In the genomic region with DNA sequence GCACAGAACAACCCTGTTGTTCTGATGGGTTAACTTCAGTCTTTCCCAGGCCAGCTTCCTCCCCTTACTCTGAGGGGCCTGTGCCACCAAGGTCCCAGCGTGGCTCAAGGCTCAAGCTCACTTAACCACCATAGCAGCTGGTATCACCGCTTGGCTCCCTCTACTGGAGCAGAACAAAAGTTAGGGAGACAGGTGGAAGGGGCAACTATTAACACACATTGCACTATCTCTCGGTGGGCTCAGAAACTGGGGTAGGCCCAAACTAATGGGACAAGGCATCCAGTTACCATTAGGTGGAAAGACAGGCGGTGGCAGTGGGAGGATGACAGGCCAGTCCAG, we compare ENCODE assay signal across 1 cellular context.
TF ChIP-seq lines count a peak whose summit lies in the region.

No MANE protein-coding gene starts in this region.

TF ChIP-seq in HepG2, 621 proteins besides CTCF, POLR2A, EP300 and RAD21 (continued from another document and continues in another):
- TF ChIP-seq, protein P1, sequence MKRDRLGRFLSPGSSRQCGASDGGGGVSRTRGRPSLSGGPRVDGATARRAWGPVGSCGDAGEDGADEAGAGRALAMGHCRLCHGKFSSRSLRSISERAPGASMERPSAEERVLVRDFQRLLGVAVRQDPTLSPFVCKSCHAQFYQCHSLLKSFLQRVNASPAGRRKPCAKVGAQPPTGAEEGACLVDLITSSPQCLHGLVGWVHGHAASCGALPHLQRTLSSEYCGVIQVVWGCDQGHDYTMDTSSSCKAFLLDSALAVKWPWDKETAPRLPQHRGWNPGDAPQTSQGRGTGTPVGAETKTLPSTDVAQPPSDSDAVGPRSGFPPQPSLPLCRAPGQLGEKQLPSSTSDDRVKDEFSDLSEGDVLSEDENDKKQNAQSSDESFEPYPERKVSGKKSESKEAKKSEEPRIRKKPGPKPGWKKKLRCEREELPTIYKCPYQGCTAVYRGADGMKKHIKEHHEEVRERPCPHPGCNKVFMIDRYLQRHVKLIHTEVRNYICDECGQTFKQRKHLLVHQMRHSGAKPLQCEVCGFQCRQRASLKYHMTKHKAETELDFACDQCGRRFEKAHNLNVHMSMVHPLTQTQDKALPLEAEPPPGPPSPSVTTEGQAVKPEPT (CRISPR knock-in tag; IDR thresholded peaks at IDR 0.05; ENCODE audit: low read depth) = 0 out of 2 replicates have a peak, but pooled peaks have one; percentile 51
- TF ChIP-seq NR2F2 (IDR thresholded peaks at IDR 0.05; ENCODE audit: borderline replicate concordance, low read depth) = no peak
- TF ChIP-seq JUNB (CRISPR knock-in tag; IDR thresholded peaks at IDR 0.05; ENCODE audit: borderline replicate concordance) = no peak
- TF ChIP-seq ZBTB7B (CRISPR knock-in tag; IDR thresholded peaks at IDR 0.05) = 0 out of 2 replicates have a peak, but pooled peaks have one; percentile 34
- TF ChIP-seq ZNF589 (CRISPR knock-in tag; conservative IDR thresholded peaks at IDR 0.05) = no peak
- 0 out of 2 replicates have a peak, but pooled peaks have one; percentile 45 for TF ChIP-seq TGIF2 (CRISPR knock-in tag; IDR thresholded peaks at IDR 0.05)
- no peak for TF ChIP-seq NFKB2 (CRISPR knock-in tag; IDR thresholded peaks at IDR 0.05; ENCODE audit: borderline replicate concordance)
- no peak for TF ChIP-seq CAMTA2 (CRISPR knock-in tag; IDR thresholded peaks at IDR 0.05; ENCODE audit: borderline replicate concordance)
- TF ChIP-seq MAFK (conservative IDR thresholded peaks at IDR 0.05 in 1 of 2, IDR thresholded peaks at IDR 0.05 in 1 of 2; ENCODE audit: low read length in 2 of 2) = no peak
- TF ChIP-seq GPN1 (CRISPR knock-in tag; IDR thresholded peaks at IDR 0.05; ENCODE audit: borderline replicate concordance) = no peak
- TF ChIP-seq ZNF746 (CRISPR knock-in tag; IDR thresholded peaks at IDR 0.05) = 0 out of 2 replicates have a peak, but pooled peaks have one; percentile 1
- TF ChIP-seq TBL1XR1 (IDR thresholded peaks at IDR 0.05; ENCODE audit: borderline replicate concordance, low read length, partially characterized antibody) = no peak
- no peak for TF ChIP-seq SOX6 (IDR thresholded peaks at IDR 0.05)
- TF ChIP-seq SOX6 (CRISPR knock-in tag; IDR thresholded peaks at IDR 0.05) = peak; percentile 30; the same call in 1 of the 2 replicates
- no peak for TF ChIP-seq NFIC (IDR thresholded peaks at IDR 0.05; ENCODE audit: low read length)
- TF ChIP-seq ETV6 (CRISPR knock-in tag; conservative IDR thresholded peaks at IDR 0.05) = no peak
- no peak for TF ChIP-seq ZNF616 (CRISPR knock-in tag; IDR thresholded peaks at IDR 0.05; ENCODE audit: low read depth)
- TF ChIP-seq SIN3A (IDR thresholded peaks at IDR 0.05; ENCODE audit: borderline replicate concordance, low read depth, low read length) = no peak
- TF ChIP-seq CENPX (CRISPR knock-in tag; IDR thresholded peaks at IDR 0.05) = no peak
- peak; percentile 64 for TF ChIP-seq ZNF883 (CRISPR knock-in tag; IDR thresholded peaks at IDR 0.05; ENCODE audit: not compliant biosample characterization)
- TF ChIP-seq PAF1 (CRISPR knock-in tag; IDR thresholded peaks at IDR 0.05) = no peak
- TF ChIP-seq KDM2A (CRISPR knock-in tag; IDR thresholded peaks at IDR 0.05; ENCODE audit: borderline replicate concordance, low read depth) = peak; percentile 53; the same call in 1 of the 2 replicates
- TF ChIP-seq, protein P2, sequence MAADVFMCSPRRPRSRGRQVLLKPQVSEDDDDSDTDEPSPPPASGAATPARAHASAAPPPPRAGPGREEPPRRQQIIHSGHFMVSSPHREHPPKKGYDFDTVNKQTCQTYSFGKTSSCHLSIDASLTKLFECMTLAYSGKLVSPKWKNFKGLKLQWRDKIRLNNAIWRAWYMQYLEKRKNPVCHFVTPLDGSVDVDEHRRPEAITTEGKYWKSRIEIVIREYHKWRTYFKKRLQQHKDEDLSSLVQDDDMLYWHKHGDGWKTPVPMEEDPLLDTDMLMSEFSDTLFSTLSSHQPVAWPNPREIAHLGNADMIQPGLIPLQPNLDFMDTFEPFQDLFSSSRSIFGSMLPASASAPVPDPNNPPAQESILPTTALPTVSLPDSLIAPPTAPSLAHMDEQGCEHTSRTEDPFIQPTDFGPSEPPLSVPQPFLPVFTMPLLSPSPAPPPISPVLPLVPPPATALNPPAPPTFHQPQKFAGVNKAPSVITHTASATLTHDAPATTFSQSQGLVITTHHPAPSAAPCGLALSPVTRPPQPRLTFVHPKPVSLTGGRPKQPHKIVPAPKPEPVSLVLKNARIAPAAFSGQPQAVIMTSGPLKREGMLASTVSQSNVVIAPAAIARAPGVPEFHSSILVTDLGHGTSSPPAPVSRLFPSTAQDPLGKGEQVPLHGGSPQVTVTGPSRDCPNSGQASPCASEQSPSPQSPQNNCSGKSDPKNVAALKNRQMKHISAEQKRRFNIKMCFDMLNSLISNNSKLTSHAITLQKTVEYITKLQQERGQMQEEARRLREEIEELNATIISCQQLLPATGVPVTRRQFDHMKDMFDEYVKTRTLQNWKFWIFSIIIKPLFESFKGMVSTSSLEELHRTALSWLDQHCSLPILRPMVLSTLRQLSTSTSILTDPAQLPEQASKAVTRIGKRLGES (CRISPR knock-in tag; IDR thresholded peaks at IDR 0.05; ENCODE audit: borderline replicate concordance) = no peak
- TF ChIP-seq TBP (CRISPR knock-in tag; IDR thresholded peaks at IDR 0.05) = no peak
- no peak for TF ChIP-seq ZNF83 (CRISPR knock-in tag; IDR thresholded peaks at IDR 0.05; ENCODE audit: borderline replicate concordance)
- no peak for TF ChIP-seq FOXA1 (IDR thresholded peaks at IDR 0.05)
- TF ChIP-seq FOXA1 (CRISPR knock-in tag; IDR thresholded peaks at IDR 0.05) = no peak
- no peak for TF ChIP-seq ZBTB8A (CRISPR knock-in tag; IDR thresholded peaks at IDR 0.05; ENCODE audit: borderline replicate concordance, low read depth)
- TF ChIP-seq, protein P3, sequence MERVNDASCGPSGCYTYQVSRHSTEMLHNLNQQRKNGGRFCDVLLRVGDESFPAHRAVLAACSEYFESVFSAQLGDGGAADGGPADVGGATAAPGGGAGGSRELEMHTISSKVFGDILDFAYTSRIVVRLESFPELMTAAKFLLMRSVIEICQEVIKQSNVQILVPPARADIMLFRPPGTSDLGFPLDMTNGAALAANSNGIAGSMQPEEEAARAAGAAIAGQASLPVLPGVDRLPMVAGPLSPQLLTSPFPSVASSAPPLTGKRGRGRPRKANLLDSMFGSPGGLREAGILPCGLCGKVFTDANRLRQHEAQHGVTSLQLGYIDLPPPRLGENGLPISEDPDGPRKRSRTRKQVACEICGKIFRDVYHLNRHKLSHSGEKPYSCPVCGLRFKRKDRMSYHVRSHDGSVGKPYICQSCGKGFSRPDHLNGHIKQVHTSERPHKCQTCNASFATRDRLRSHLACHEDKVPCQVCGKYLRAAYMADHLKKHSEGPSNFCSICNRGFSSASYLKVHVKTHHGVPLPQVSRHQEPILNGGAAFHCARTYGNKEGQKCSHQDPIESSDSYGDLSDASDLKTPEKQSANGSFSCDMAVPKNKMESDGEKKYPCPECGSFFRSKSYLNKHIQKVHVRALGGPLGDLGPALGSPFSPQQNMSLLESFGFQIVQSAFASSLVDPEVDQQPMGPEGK (CRISPR knock-in tag; IDR thresholded peaks at IDR 0.05) = no peak
- TF ChIP-seq SMC3 (IDR thresholded peaks at IDR 0.05; ENCODE audit: low read length) = peak; percentile 92
- no peak for TF ChIP-seq ADNP (CRISPR knock-in tag; IDR thresholded peaks at IDR 0.05)
- TF ChIP-seq, protein P4, sequence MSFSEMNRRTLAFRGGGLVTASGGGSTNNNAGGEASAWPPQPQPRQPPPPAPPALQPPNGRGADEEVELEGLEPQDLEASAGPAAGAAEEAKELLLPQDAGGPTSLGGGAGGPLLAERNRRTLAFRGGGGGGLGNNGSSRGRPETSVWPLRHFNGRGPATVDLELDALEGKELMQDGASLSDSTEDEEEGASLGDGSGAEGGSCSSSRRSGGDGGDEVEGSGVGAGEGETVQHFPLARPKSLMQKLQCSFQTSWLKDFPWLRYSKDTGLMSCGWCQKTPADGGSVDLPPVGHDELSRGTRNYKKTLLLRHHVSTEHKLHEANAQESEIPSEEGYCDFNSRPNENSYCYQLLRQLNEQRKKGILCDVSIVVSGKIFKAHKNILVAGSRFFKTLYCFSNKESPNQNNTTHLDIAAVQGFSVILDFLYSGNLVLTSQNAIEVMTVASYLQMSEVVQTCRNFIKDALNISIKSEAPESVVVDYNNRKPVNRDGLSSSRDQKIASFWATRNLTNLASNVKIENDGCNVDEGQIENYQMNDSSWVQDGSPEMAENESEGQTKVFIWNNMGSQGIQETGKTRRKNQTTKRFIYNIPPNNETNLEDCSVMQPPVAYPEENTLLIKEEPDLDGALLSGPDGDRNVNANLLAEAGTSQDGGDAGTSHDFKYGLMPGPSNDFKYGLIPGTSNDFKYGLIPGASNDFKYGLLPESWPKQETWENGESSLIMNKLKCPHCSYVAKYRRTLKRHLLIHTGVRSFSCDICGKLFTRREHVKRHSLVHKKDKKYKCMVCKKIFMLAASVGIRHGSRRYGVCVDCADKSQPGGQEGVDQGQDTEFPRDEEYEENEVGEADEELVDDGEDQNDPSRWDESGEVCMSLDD (CRISPR knock-in tag; IDR thresholded peaks at IDR 0.05; ENCODE audit: borderline replicate concordance) = no peak
- TF ChIP-seq ISL2 (CRISPR knock-in tag; IDR thresholded peaks at IDR 0.05) = no peak; the same call in 1 of the 2 replicates
- TF ChIP-seq, protein P5, sequence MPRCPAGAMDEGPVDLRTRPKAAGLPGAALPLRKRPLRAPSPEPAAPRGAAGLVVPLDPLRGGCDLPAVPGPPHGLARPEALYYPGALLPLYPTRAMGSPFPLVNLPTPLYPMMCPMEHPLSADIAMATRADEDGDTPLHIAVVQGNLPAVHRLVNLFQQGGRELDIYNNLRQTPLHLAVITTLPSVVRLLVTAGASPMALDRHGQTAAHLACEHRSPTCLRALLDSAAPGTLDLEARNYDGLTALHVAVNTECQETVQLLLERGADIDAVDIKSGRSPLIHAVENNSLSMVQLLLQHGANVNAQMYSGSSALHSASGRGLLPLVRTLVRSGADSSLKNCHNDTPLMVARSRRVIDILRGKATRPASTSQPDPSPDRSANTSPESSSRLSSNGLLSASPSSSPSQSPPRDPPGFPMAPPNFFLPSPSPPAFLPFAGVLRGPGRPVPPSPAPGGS (CRISPR knock-in tag; IDR thresholded peaks at IDR 0.05) = 0 out of 2 replicates have a peak, but pooled peaks have one; percentile 26
- TF ChIP-seq, protein P6, sequence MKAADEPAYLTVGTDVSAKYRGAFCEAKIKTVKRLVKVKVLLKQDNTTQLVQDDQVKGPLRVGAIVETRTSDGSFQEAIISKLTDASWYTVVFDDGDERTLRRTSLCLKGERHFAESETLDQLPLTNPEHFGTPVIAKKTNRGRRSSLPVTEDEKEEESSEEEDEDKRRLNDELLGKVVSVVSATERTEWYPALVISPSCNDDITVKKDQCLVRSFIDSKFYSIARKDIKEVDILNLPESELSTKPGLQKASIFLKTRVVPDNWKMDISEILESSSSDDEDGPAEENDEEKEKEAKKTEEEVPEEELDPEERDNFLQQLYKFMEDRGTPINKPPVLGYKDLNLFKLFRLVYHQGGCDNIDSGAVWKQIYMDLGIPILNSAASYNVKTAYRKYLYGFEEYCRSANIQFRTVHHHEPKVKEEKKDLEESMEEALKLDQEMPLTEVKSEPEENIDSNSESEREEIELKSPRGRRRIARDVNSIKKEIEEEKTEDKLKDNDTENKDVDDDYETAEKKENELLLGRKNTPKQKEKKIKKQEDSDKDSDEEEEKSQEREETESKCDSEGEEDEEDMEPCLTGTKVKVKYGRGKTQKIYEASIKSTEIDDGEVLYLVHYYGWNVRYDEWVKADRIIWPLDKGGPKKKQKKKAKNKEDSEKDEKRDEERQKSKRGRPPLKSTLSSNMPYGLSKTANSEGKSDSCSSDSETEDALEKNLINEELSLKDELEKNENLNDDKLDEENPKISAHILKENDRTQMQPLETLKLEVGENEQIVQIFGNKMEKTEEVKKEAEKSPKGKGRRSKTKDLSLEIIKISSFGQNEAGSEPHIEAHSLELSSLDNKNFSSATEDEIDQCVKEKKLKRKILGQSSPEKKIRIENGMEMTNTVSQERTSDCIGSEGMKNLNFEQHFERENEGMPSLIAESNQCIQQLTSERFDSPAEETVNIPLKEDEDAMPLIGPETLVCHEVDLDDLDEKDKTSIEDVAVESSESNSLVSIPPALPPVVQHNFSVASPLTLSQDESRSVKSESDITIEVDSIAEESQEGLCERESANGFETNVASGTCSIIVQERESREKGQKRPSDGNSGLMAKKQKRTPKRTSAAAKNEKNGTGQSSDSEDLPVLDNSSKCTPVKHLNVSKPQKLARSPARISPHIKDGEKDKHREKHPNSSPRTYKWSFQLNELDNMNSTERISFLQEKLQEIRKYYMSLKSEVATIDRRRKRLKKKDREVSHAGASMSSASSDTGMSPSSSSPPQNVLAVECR (CRISPR knock-in tag; IDR thresholded peaks at IDR 0.05; ENCODE audit: borderline replicate concordance) = no peak; the same call in 1 of the 2 replicates
- peak; percentile 27 for TF ChIP-seq YY1 (IDR thresholded peaks at IDR 0.05; ENCODE audit: insufficient read depth, insufficient replicate concordance, low read depth, low read length)
- TF ChIP-seq LCORL (IDR thresholded peaks at IDR 0.05) = no peak
- TF ChIP-seq LCORL (CRISPR knock-in tag; IDR thresholded peaks at IDR 0.05) = 0 out of 2 replicates have a peak, but pooled peaks have one; percentile 24
- TF ChIP-seq PAWR (CRISPR knock-in tag; IDR thresholded peaks at IDR 0.05; ENCODE audit: borderline replicate concordance) = no peak
- TF ChIP-seq, protein P7, sequence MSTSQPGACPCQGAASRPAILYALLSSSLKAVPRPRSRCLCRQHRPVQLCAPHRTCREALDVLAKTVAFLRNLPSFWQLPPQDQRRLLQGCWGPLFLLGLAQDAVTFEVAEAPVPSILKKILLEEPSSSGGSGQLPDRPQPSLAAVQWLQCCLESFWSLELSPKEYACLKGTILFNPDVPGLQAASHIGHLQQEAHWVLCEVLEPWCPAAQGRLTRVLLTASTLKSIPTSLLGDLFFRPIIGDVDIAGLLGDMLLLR (CRISPR knock-in tag; IDR thresholded peaks at IDR 0.05) = no peak
- no peak for TF ChIP-seq KAT2B (IDR thresholded peaks at IDR 0.05; ENCODE audit: borderline replicate concordance, low read depth, low read length)
- TF ChIP-seq ZNF12 (CRISPR knock-in tag; IDR thresholded peaks at IDR 0.05) = 0 out of 2 replicates have a peak, but pooled peaks have one; percentile 39
- TF ChIP-seq SALL2 (CRISPR knock-in tag; IDR thresholded peaks at IDR 0.05) = no peak
- TF ChIP-seq ZNF124 (CRISPR knock-in tag; IDR thresholded peaks at IDR 0.05) = no peak
- no peak for TF ChIP-seq ZNF260 (CRISPR knock-in tag; IDR thresholded peaks at IDR 0.05; ENCODE audit: borderline replicate concordance, low read depth)
- no peak for TF ChIP-seq ZNF20 (CRISPR knock-in tag; IDR thresholded peaks at IDR 0.05)
- TF ChIP-seq ZNF749 (CRISPR knock-in tag; IDR thresholded peaks at IDR 0.05; ENCODE audit: borderline replicate concordance) = no peak
- no peak for TF ChIP-seq CBFB (CRISPR knock-in tag; IDR thresholded peaks at IDR 0.05)
- TF ChIP-seq KLF6 (CRISPR knock-in tag; IDR thresholded peaks at IDR 0.05) = no peak
- TF ChIP-seq ZNF441 (CRISPR knock-in tag; IDR thresholded peaks at IDR 0.05; ENCODE audit: borderline replicate concordance) = no peak
- no peak for TF ChIP-seq HDAC6 (IDR thresholded peaks at IDR 0.05; ENCODE audit: low read depth, low read length)
- 0 out of 2 replicates have a peak, but pooled peaks have one; percentile 53 for TF ChIP-seq ZSCAN21 (CRISPR knock-in tag; IDR thresholded peaks at IDR 0.05; ENCODE audit: borderline replicate concordance)
- TF ChIP-seq SOX5 (CRISPR knock-in tag; IDR thresholded peaks at IDR 0.05; ENCODE audit: borderline replicate concordance) = no peak
- TF ChIP-seq GATAD2A (CRISPR knock-in tag; IDR thresholded peaks at IDR 0.05) = peak; percentile 53; the same call in 1 of the 2 replicates
- no peak for TF ChIP-seq ZNF619 (CRISPR knock-in tag; IDR thresholded peaks at IDR 0.05)
